In genomic region chr7:73560035-73560835, GRCh38 we compare ENCODE assay signal across 2 cellular contexts.
A peak's percentile ranks its signal among the peaks of the same experiment; 100 is the strongest.
TF ChIP-seq lines count a peak whose summit lies in the region.

No MANE protein-coding gene starts in this region.

TF ChIP-seq in HepG2, 621 proteins besides CTCF, POLR2A, EP300 and RAD21:
- TF ChIP-seq CCAR2 (optimal IDR thresholded peaks at IDR 0.05; ENCODE audit: low read depth, low read length): no peak
- TF ChIP-seq SKI (IDR thresholded peaks at IDR 0.05; ENCODE audit: partially characterized antibody): peak; percentile 67
- no peak for TF ChIP-seq ARNT (IDR thresholded peaks at IDR 0.05)
- TF ChIP-seq MAFF (IDR thresholded peaks at IDR 0.05; ENCODE audit: low read depth, low read length): peak; percentile 41; the same call in 1 of the 2 replicates
- TF ChIP-seq CEBPB (IDR thresholded peaks at IDR 0.05; ENCODE audit: borderline replicate concordance, low read depth, low read length): peak; percentile 31; the same call in 1 of the 2 replicates
- TF ChIP-seq FOSL2 (CRISPR knock-in tag; IDR thresholded peaks at IDR 0.05): peak; percentile 73
- TF ChIP-seq, protein P1, sequence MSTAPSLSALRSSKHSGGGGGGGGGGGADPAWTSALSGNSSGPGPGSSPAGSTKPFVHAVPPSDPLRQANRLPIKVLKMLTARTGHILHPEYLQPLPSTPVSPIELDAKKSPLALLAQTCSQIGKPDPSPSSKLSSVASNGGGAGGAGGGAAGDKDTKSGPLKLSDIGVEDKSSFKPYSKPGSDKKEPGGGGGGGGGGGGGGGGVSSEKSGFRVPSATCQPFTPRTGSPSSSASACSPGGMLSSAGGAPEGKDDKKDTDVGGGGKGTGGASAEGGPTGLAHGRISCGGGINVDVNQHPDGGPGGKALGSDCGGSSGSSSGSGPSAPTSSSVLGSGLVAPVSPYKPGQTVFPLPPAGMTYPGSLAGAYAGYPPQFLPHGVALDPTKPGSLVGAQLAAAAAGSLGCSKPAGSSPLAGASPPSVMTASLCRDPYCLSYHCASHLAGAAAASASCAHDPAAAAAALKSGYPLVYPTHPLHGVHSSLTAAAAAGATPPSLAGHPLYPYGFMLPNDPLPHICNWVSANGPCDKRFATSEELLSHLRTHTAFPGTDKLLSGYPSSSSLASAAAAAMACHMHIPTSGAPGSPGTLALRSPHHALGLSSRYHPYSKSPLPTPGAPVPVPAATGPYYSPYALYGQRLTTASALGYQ (CRISPR knock-in tag; IDR thresholded peaks at IDR 0.05): no peak
- TF ChIP-seq ZMYM2 (CRISPR knock-in tag; IDR thresholded peaks at IDR 0.05): no peak
- no peak for TF ChIP-seq ZNF788 (CRISPR knock-in tag; IDR thresholded peaks at IDR 0.05; ENCODE audit: borderline replicate concordance)
- TF ChIP-seq MAFK (conservative IDR thresholded peaks at IDR 0.05 in 1 of 2, IDR thresholded peaks at IDR 0.05 in 1 of 2; ENCODE audit: low read length in 2 of 2): 0 out of 4 replicates have a peak, but pooled peaks of 1 of the 2 experiments have one; percentile 18
- TF ChIP-seq CSRNP1 (CRISPR knock-in tag; IDR thresholded peaks at IDR 0.05): no peak
- no peak for TF ChIP-seq ZNF781 (CRISPR knock-in tag; IDR thresholded peaks at IDR 0.05; ENCODE audit: borderline replicate concordance, not compliant biosample characterization)
- TF ChIP-seq RARA (CRISPR knock-in tag; IDR thresholded peaks at IDR 0.05): peak; percentile 51

TF ChIP-seq in WTC11, 78 proteins besides CTCF, POLR2A, EP300 and RAD21:
- TF ChIP-seq ZNF121 (CRISPR knock-in tag; IDR thresholded peaks at IDR 0.05): no peak
- TF ChIP-seq IRF2 (CRISPR knock-in tag; IDR thresholded peaks at IDR 0.05; ENCODE audit: borderline replicate concordance, low read depth): no peak
- TF ChIP-seq SMAD3 (CRISPR knock-in tag; IDR thresholded peaks at IDR 0.05; ENCODE audit: borderline replicate concordance): no peak
- no peak for TF ChIP-seq ZNF219 (CRISPR knock-in tag; IDR thresholded peaks at IDR 0.05; ENCODE audit: borderline replicate concordance)
- TF ChIP-seq ZNF671 (CRISPR knock-in tag; IDR thresholded peaks at IDR 0.05): no peak
- TF ChIP-seq E2F4 (CRISPR knock-in tag; IDR thresholded peaks at IDR 0.05; ENCODE audit: borderline replicate concordance, low read depth): no peak
- TF ChIP-seq, protein P2, sequence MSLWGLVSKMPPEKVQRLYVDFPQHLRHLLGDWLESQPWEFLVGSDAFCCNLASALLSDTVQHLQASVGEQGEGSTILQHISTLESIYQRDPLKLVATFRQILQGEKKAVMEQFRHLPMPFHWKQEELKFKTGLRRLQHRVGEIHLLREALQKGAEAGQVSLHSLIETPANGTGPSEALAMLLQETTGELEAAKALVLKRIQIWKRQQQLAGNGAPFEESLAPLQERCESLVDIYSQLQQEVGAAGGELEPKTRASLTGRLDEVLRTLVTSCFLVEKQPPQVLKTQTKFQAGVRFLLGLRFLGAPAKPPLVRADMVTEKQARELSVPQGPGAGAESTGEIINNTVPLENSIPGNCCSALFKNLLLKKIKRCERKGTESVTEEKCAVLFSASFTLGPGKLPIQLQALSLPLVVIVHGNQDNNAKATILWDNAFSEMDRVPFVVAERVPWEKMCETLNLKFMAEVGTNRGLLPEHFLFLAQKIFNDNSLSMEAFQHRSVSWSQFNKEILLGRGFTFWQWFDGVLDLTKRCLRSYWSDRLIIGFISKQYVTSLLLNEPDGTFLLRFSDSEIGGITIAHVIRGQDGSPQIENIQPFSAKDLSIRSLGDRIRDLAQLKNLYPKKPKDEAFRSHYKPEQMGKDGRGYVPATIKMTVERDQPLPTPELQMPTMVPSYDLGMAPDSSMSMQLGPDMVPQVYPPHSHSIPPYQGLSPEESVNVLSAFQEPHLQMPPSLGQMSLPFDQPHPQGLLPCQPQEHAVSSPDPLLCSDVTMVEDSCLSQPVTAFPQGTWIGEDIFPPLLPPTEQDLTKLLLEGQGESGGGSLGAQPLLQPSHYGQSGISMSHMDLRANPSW (CRISPR knock-in tag; conservative IDR thresholded peaks at IDR 0.05; ENCODE audit: low read depth): no peak
- no peak for TF ChIP-seq ZNF512 (CRISPR knock-in tag; IDR thresholded peaks at IDR 0.05; ENCODE audit: borderline replicate concordance)
- TF ChIP-seq, protein P3, sequence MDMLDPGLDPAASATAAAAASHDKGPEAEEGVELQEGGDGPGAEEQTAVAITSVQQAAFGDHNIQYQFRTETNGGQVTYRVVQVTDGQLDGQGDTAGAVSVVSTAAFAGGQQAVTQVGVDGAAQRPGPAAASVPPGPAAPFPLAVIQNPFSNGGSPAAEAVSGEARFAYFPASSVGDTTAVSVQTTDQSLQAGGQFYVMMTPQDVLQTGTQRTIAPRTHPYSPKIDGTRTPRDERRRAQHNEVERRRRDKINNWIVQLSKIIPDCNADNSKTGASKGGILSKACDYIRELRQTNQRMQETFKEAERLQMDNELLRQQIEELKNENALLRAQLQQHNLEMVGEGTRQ (CRISPR knock-in tag; IDR thresholded peaks at IDR 0.05): no peak
